19 cellular contexts compared by ENCODE assay signal in genomic region chr18:75200071-75200470, GRCh38. TPM values are rescaled to one million over a fixed set of nuclear protein-coding genes. Genes with fewer than 3 reads are reported as not detected.
A peak's percentile ranks its signal among the peaks of the same experiment; 100 is the strongest.
DNase-seq lines count a peak whose midpoint lies in the region; ATAC-seq, FAIRE-seq and TF ChIP-seq lines count a peak whose summit lies in the region.
"Had no signal": no experiment of that assay in that cellular context is flagged by ENCODE, and none has a peak within 500 bp of the region (broad histone marks: within the 10 kb centered on the region; RNA-seq: fewer than 3 reads in every experiment).

No MANE protein-coding gene starts in this region.

- WGBS in psoas muscle, 3 donors = 39 to 80% (median 54%) methylated on average over 13 of the region's 13 CpGs

- peaks cover 52% of the 10 kb centered on the region for H3K4me1 Mint-ChIP-seq in activated naive CD4-positive, alpha-beta T cell treated with anti-CD3 and anti-CD28 coated beads, Interleukin-2, amount 50 U/mL, for 24 hours
- H3K4me1 Mint-ChIP-seq in stimulated activated memory B cell treated with anti-CD40 and anti-IgM and Interleukin-4, amounts not matched to agents 10 μg/mL and 1 μg/mL and 100 μg/mL, for 72 hours = peaks cover 3% of the 10 kb centered on the region

- peak; percentile 64 to 78 (median 73) for ATAC-seq in psoas muscle
- ATAC-seq in stimulated activated memory B cell treated with anti-CD40 and anti-IgM and Interleukin-4, amounts not matched to agents 10 μg/mL and 1 μg/mL and 100 μg/mL, for 72 hours = no peak
- ATAC-seq: HepG2, Right ventricle myocardium inferior had no signal

- H3K27me3 ChIP-seq in bronchial epithelial cell (ENCODE audit: control insufficient read depth, insufficient read depth, low read length) (no peaks in the 10 kb centered on the region), psoas muscle (ENCODE audit: insufficient read depth in 3 of 3, low read length in 2 of 3) (no peaks in the 10 kb centered on the region), BE2C (peaks cover 6% of the 10 kb centered on the region; the same call in 1 of the 2 replicates), MM.1S (replicated peaks; ENCODE audit: insufficient read depth, low read length) (no peaks in the 10 kb centered on the region)

- H3K27me3 Mint-ChIP-seq in activated naive CD4-positive, alpha-beta T cell treated with anti-CD3 and anti-CD28 coated beads, Interleukin-2, amount 50 U/mL, for 24 hours = no peaks in the 10 kb centered on the region
- H3K27me3 Mint-ChIP-seq in stimulated activated memory B cell treated with anti-CD40 and anti-IgM and Interleukin-4, amounts not matched to agents 10 μg/mL and 1 μg/mL and 100 μg/mL, for 72 hours = peaks cover under 1% of the 10 kb centered on the region
- H3K27me3 Mint-ChIP-seq: CD8-positive, alpha-beta memory T cell had no signal

- peak overlapping the region; percentile 46 for H3K27ac Mint-ChIP-seq in activated naive CD4-positive, alpha-beta T cell treated with anti-CD3 and anti-CD28 coated beads, Interleukin-2, amount 50 U/mL, for 24 hours
- H3K27ac Mint-ChIP-seq in stimulated activated memory B cell treated with anti-CD40 and anti-IgM and Interleukin-4, amounts not matched to agents 10 μg/mL and 1 μg/mL and 100 μg/mL, for 72 hours = no peak overlapping the region

- no peaks in the 10 kb centered on the region for H3K9me3 Mint-ChIP-seq in activated naive CD4-positive, alpha-beta T cell treated with anti-CD3 and anti-CD28 coated beads, Interleukin-2, amount 50 U/mL, for 24 hours
- H3K9me3 Mint-ChIP-seq in stimulated activated memory B cell treated with anti-CD40 and anti-IgM and Interleukin-4, amounts not matched to agents 10 μg/mL and 1 μg/mL and 100 μg/mL, for 72 hours = no peaks in the 10 kb centered on the region
- H3K9me3 Mint-ChIP-seq: CD8-positive, alpha-beta memory T cell had no signal

- peak; percentile 18 for FAIRE-seq in bronchial epithelial cell (lab: Jason Lieb, UNC)
- FAIRE-seq: HepG2, RCC 7860 had no signal

- H3K9me3 ChIP-seq in psoas muscle = no peaks in the 10 kb centered on the region
- no peaks in the 10 kb centered on the region for H3K9me3 ChIP-seq in BE2C
- H3K9me3 ChIP-seq in MM.1S (replicated peaks; ENCODE audit: insufficient read depth, low read length) = no peaks in the 10 kb centered on the region

- H4K20me1 ChIP-seq in MM.1S (ENCODE audit: insufficient read depth, low read length) = no peaks in the 10 kb centered on the region

- no peak for DNase-seq in activated naive CD4-positive, alpha-beta T cell treated with anti-CD3 and anti-CD28 coated beads, Interleukin-2, amount 50 U/mL, for 16 hours
- DNase-seq in bronchial epithelial cell (ENCODE audit: low read depth) (no peak), psoas muscle (peak in 1 of 2 donors; percentile 76), BE2C (no peak), NCI-H82 treated with DMSO at 0.1 percent for 48 hours (lab: John Stamatoyannopoulos, UW; ENCODE audit: unreplicated experiment) (no peak), MM.1S (no peak)
- DNase-seq: CD8-positive, alpha-beta memory T cell; H7; KG1; NCI-H1436; NCI-H2029; NCI-H345; NCI-H526; NK-92 treated with Interleukin-12 subunit alpha and Interleukin-12 subunit beta, amount 100 ng/mL, for 24 hours had no signal

- H2AFZ ChIP-seq in MM.1S (ENCODE audit: low read length) = no peak overlapping the region

- peaks cover 44% of the 10 kb centered on the region for H3K79me2 ChIP-seq in MM.1S (ENCODE audit: low read length)

- H3K4me1 ChIP-seq in psoas muscle (peaks cover 59% of the 10 kb centered on the region), BE2C (no peaks in the 10 kb centered on the region; the same call in 1 of the 2 replicates), MM.1S (ENCODE audit: low read length) (no peaks in the 10 kb centered on the region)

- H3K4me3 ChIP-seq in bronchial epithelial cell (ENCODE audit: low read depth, low read length) = no peak overlapping the region
- peak overlapping the region; percentile 6 for H3K4me3 ChIP-seq in psoas muscle
- H3K4me3 ChIP-seq in BE2C (ENCODE audit: low read depth, low read length) = no peak overlapping the region
- no peak overlapping the region for H3K4me3 ChIP-seq in MM.1S (ENCODE audit: low read length)

- intact Hi-C loops in psoas muscle (cut with DNase I) = loop anchor here in 1 of 2 donors (5.0 kb wide), 1 partner anchor 38 kb away; no protein-coding TSS in a partner anchor

- H3K4me3 Mint-ChIP-seq in activated naive CD4-positive, alpha-beta T cell treated with anti-CD3 and anti-CD28 coated beads, Interleukin-2, amount 50 U/mL, for 24 hours = no peak overlapping the region
- H3K4me3 Mint-ChIP-seq in stimulated activated memory B cell treated with anti-CD40 and anti-IgM and Interleukin-4, amounts not matched to agents 10 μg/mL and 1 μg/mL and 100 μg/mL, for 72 hours = no peak overlapping the region

- H3K27ac ChIP-seq in psoas muscle (peak overlapping the region; percentile 99), MM.1S (ENCODE audit: low read length) (no peak overlapping the region)

- no peaks in the 10 kb centered on the region for H3K9me2 ChIP-seq in MM.1S (replicated peaks; ENCODE audit: insufficient read depth, low read length)

- H3K4me2 ChIP-seq in MM.1S (ENCODE audit: low read depth, low read length) = no peak overlapping the region

- peaks cover 6% of the 10 kb centered on the region for H3K36me3 Mint-ChIP-seq in activated naive CD4-positive, alpha-beta T cell treated with anti-CD3 and anti-CD28 coated beads, Interleukin-2, amount 50 U/mL, for 24 hours
- peaks cover 20% of the 10 kb centered on the region for H3K36me3 Mint-ChIP-seq in stimulated activated memory B cell treated with anti-CD40 and anti-IgM and Interleukin-4, amounts not matched to agents 10 μg/mL and 1 μg/mL and 100 μg/mL, for 72 hours

- H3K9ac ChIP-seq in MM.1S (ENCODE audit: low read length) = no peak overlapping the region

- no peaks in the 10 kb centered on the region for H3F3A ChIP-seq in MM.1S (ENCODE audit: insufficient read depth, low read length)

- TF ChIP-seq CTCF in bronchial epithelial cell (IDR thresholded peaks at IDR 0.05; ENCODE audit: insufficient read depth, low read length, severe bottlenecking) (no peak), psoas muscle (IDR thresholded peaks at IDR 0.05) (no peak), BE2C (IDR thresholded peaks at IDR 0.05; ENCODE audit: low read depth, low read length) (no peak), MM.1S (IDR thresholded peaks at IDR 0.05; ENCODE audit: low read length) (no peak)

- peaks cover 6% of the 10 kb centered on the region for H3K36me3 ChIP-seq in bronchial epithelial cell (ENCODE audit: control insufficient read depth, insufficient read depth, low read length)
- peaks cover 0 to 8% of the 10 kb centered on the region in 2 donors for H3K36me3 ChIP-seq in psoas muscle (ENCODE audit: insufficient read depth in 1 of 2, low read depth in 1 of 2)
- H3K36me3 ChIP-seq in BE2C = no peaks in the 10 kb centered on the region
- H3K36me3 ChIP-seq in MM.1S (replicated peaks; ENCODE audit: insufficient read depth, low read length) = peaks cover 7% of the 10 kb centered on the region; the same call in 1 of the 2 replicates

RNA-seq across cellular contexts. Expression of gene PTGR3, which starts 8.9 kb away (rescaled TPM):
- total RNA-seq in bronchial epithelial cell (6.3 and 6.8 TPM in 2 replicates), psoas muscle (10 to 100 TPM; 29.0 to 66.4 (median 52.8) TPM)
- 10 to 100 TPM; 20.6 to 31.7 (median 23.6) TPM for polyA plus RNA-seq in psoas muscle
- polyA plus RNA-seq in BE2C (2012; ENCODE audit: insufficient read depth, insufficient read length, low read depth) = 6.2 TPM

RNA-seq across cellular contexts. Expression of gene TSHZ1, which starts 10.5 kb away (rescaled TPM):
- total RNA-seq in bronchial epithelial cell (1.3 and 1.5 TPM in 2 replicates), psoas muscle (1 to 10 TPM; 7.8 to 9.9 (median 9.8) TPM)
- polyA plus RNA-seq in psoas muscle = 10 to 100 TPM in 1 of 3 donors, 1 to 10 TPM in 2; 2.0 to 10.5 (median 3.2) TPM
- polyA plus RNA-seq in BE2C (2012; ENCODE audit: insufficient read depth, insufficient read length, low read depth) = 10.4 TPM
